In genomic region chr9:109986423-109987055, GRCh38 we compare ENCODE assay signal across 14 cellular contexts.
DNase-seq lines count a peak whose midpoint lies in the region; ATAC-seq and TF ChIP-seq lines count a peak whose summit lies in the region.
"Had no signal": no experiment of that assay in that cellular context is flagged by ENCODE, and none has a peak within 500 bp of the region (broad histone marks: within the 10 kb centered on the region; RNA-seq: fewer than 3 reads in every experiment).

No MANE protein-coding gene starts in this region.

- H3K79me2 ChIP-seq in OCI-LY7 (ENCODE audit: insufficient read depth, low read depth, low read length): no peaks in the 10 kb centered on the region

- H3K4me1 Mint-ChIP-seq in T-helper 2 cell treated with Interferon-gamma antibody and Interleukin-4, amounts not matched to agents 5 μg/mL and 100 μg/mL, for 36 hours (ENCODE audit: low read depth): peaks cover 20% of the 10 kb centered on the region
- no peaks in the 10 kb centered on the region for H3K4me1 Mint-ChIP-seq in glutamatergic neuron (ENCODE audit: low read depth, unreplicated experiment)
- H3K4me1 Mint-ChIP-seq in Caco-2 (ENCODE audit: low read depth, unreplicated experiment): no peaks in the 10 kb centered on the region

- H4K20me1 ChIP-seq in OCI-LY7 (ENCODE audit: insufficient read depth, low read length): no peaks in the 10 kb centered on the region

- no peak overlapping the region for H3K27ac ChIP-seq in OCI-LY7 (ENCODE audit: low read depth, low read length, poor library complexity, severe bottlenecking)

- H3K4me2 ChIP-seq in OCI-LY7 (ENCODE audit: low read length): no peak overlapping the region

- peak overlapping the region; percentile 39 for H3K4me3 Mint-ChIP-seq in T-helper 2 cell treated with Interferon-gamma antibody and Interleukin-4, amounts not matched to agents 5 μg/mL and 100 μg/mL, for 36 hours
- H3K4me3 Mint-ChIP-seq in glutamatergic neuron (ENCODE audit: unreplicated experiment): no peak overlapping the region
- H3K4me3 Mint-ChIP-seq in Caco-2 (ENCODE audit: unreplicated experiment): no peak overlapping the region
- H3K4me3 Mint-ChIP-seq: T-helper 17 cell had no signal

- H3K4me3 ChIP-seq in fibroblast of pulmonary artery (replicated peaks; ENCODE audit: low read depth, low read length): no peak overlapping the region
- H3K4me3 ChIP-seq in skeletal muscle cell (ENCODE audit: low read depth, low read length): no peak overlapping the region
- H3K4me3 ChIP-seq in Caco-2 (ENCODE audit: low read depth, low read length): no peak overlapping the region
- no peak overlapping the region for H3K4me3 ChIP-seq in OCI-LY7 (ENCODE audit: low read depth, low read length, poor library complexity, severe bottlenecking)
- H3K4me3 ChIP-seq: MG63 had no signal

- H3K36me3 Mint-ChIP-seq in T-helper 2 cell treated with Interferon-gamma antibody and Interleukin-4, amounts not matched to agents 5 μg/mL and 100 μg/mL, for 36 hours (ENCODE audit: low read depth): peaks cover 25% of the 10 kb centered on the region
- H3K36me3 Mint-ChIP-seq in glutamatergic neuron (ENCODE audit: unreplicated experiment) (peaks cover 7% of the 10 kb centered on the region), Caco-2 (ENCODE audit: insufficient read depth, unreplicated experiment) (no peaks in the 10 kb centered on the region)

- peak overlapping the region; percentile 88 for H3K27ac Mint-ChIP-seq in T-helper 2 cell treated with Interferon-gamma antibody and Interleukin-4, amounts not matched to agents 5 μg/mL and 100 μg/mL, for 36 hours
- H3K27ac Mint-ChIP-seq in glutamatergic neuron (ENCODE audit: unreplicated experiment) (no peak overlapping the region), Caco-2 (ENCODE audit: unreplicated experiment) (no peak overlapping the region)
- H3K27ac Mint-ChIP-seq: T-helper 17 cell had no signal

- H3K27me3 Mint-ChIP-seq in T-helper 2 cell treated with Interferon-gamma antibody and Interleukin-4, amounts not matched to agents 5 μg/mL and 100 μg/mL, for 36 hours (ENCODE audit: low read depth): no peaks in the 10 kb centered on the region
- H3K27me3 Mint-ChIP-seq in glutamatergic neuron (ENCODE audit: unreplicated experiment): peaks cover 3% of the 10 kb centered on the region
- no peaks in the 10 kb centered on the region for H3K27me3 Mint-ChIP-seq in Caco-2 (ENCODE audit: insufficient read depth, unreplicated experiment)
- H3K27me3 Mint-ChIP-seq: T-helper 17 cell had no signal

- POLR2A ChIA-PET in Caco-2 (lab: Charles Lee) (no interaction called here), OCI-LY7 (lab: Charles Lee) (interaction anchor here (0.7 to 2.2 kb wide), 4 partner anchors 11 to 46 kb away, joined by 3 to 8 read pairs (median 4); no protein-coding TSS in a partner anchor)

- no peak overlapping the region for H2AFZ ChIP-seq in OCI-LY7 (ENCODE audit: low read length)

- intact Hi-C loops in Caco-2 (cut with micrococcal nuclease; ENCODE audit: unreplicated experiment) (no loop called here), OCI-LY7 (cut with micrococcal nuclease; ENCODE audit: unreplicated experiment) (no loop called here)

- no peaks in the 10 kb centered on the region for H3K9me3 ChIP-seq in Caco-2
- H3K9me3 ChIP-seq in OCI-LY7 (ENCODE audit: low read length): peaks cover 24% of the 10 kb centered on the region; the same call in 1 of the 2 replicates

- H3K9me3 Mint-ChIP-seq in T-helper 2 cell treated with Interferon-gamma antibody and Interleukin-4, amounts not matched to agents 5 μg/mL and 100 μg/mL, for 36 hours: peaks cover 30% of the 10 kb centered on the region
- H3K9me3 Mint-ChIP-seq in glutamatergic neuron (ENCODE audit: unreplicated experiment) (no peaks in the 10 kb centered on the region), Caco-2 (ENCODE audit: unreplicated experiment) (peaks cover 9% of the 10 kb centered on the region)

- no peaks in the 10 kb centered on the region for H3K9me2 ChIP-seq in OCI-LY7 (ENCODE audit: insufficient read depth, low read length)

- DNase-seq in ELR (ENCODE audit: low read depth): peak; percentile 93
- no peak for DNase-seq in T-helper 2 cell treated with Interferon-gamma antibody and Interleukin-4, amounts not matched to agents 5 μg/mL and 100 μg/mL, for 36 hours (ENCODE audit: low spot score)
- peak; percentile 96 for DNase-seq in fibroblast of pulmonary artery (ENCODE audit: low read depth)
- peak; percentile 84 for DNase-seq in skeletal muscle cell (ENCODE audit: low read depth)
- DNase-seq in glutamatergic neuron: no peak
- DNase-seq in Caco-2: no peak
- DNase-seq in OCI-LY7 (ENCODE audit: low spot score): no peak
- DNase-seq: activated CD8-positive, alpha-beta memory T cell treated with anti-CD3 and anti-CD28 coated beads, Interleukin-2, amount 50 U/mL, for 48 hours; cerebellar nuclear complex; MG63; NCI-H526; T-helper 17 cell had no signal

- TF ChIP-seq CTCF in fibroblast of pulmonary artery (IDR thresholded peaks at IDR 0.05; ENCODE audit: low read length, missing control alignments) (no peak), glutamatergic neuron (IDR thresholded peaks at IDR 0.05; ENCODE audit: partially characterized antibody, unreplicated experiment) (no peak), Caco-2 (IDR thresholded peaks at IDR 0.05; ENCODE audit: insufficient read depth in 1 of 2, low read depth in 1 of 2, low read length in 1 of 2, severe bottlenecking in 1 of 2, unreplicated experiment in 1 of 2) (no peak), OCI-LY7 (conservative IDR thresholded peaks at IDR 0.05; ENCODE audit: low read length) (no peak)

- H3K36me3 ChIP-seq in Caco-2 (ENCODE audit: control insufficient read depth, insufficient read depth, low read length) (no peaks in the 10 kb centered on the region), OCI-LY7 (ENCODE audit: insufficient read depth, low read length) (no peaks in the 10 kb centered on the region; the same call in 1 of the 2 replicates)
- H3K36me3 ChIP-seq: MG63 had no signal

- ATAC-seq in GM19455 (IDR thresholded peaks at IDR 0.05; ENCODE audit: unreplicated experiment): no peak
- ATAC-seq: HCT116, T-helper 17 cell had no signal

- CTCF ChIA-PET in Caco-2 (lab: Charles Lee) (no interaction called here), OCI-LY7 (lab: Charles Lee; ENCODE audit: unreplicated experiment) (no interaction called here)

- BruUV-seq in Caco-2 (replicated peaks; lab: Mats Ljungman, UMichigan) (no TSS peak), OCI-LY7 (replicated peaks; lab: Mats Ljungman, UMichigan) (no TSS peak)

- no peaks in the 10 kb centered on the region for H3K27me3 ChIP-seq in Caco-2 (replicated peaks; ENCODE audit: control insufficient read depth, insufficient read depth, low read length)
- H3K27me3 ChIP-seq: MG63 had no signal

- H3K4me1 ChIP-seq in Caco-2 (no peaks in the 10 kb centered on the region), OCI-LY7 (ENCODE audit: insufficient read depth, low read length, poor library complexity, severe bottlenecking) (no peaks in the 10 kb centered on the region)

Comparison
In these comparisons a context has a peak if more than half of its experiments do, and no peak if none do; other contexts are left out.
1. DNase-seq: peak in ELR (single experiment), fibroblast of pulmonary artery (single experiment) and skeletal muscle cell (single experiment); none in T-helper 2 cell treated with Interferon-gamma antibody and Interleukin-4, amounts not matched to agents 5 μg/mL and 100 μg/mL, for 36 hours (single experiment), glutamatergic neuron (single experiment), Caco-2 (0 of 2) and OCI-LY7 (single experiment).